In genomic region chr12:78210894-78211302, GRCh38 we compare ENCODE assay signal across 11 cellular contexts.
DNase-seq lines count a peak whose midpoint lies in the region; ATAC-seq, FAIRE-seq and TF ChIP-seq lines count a peak whose summit lies in the region.
"Had no signal": no experiment of that assay in that cellular context is flagged by ENCODE, and none has a peak within 500 bp of the region (broad histone marks: within the 10 kb centered on the region; RNA-seq: fewer than 3 reads in every experiment).

No MANE protein-coding gene starts in this region.

- H3K9me3 Mint-ChIP-seq in stimulated activated naive CD8-positive, alpha-beta T cell treated with anti-CD3 and anti-CD28 coated beads, Interleukin-15, amount 100 ng/mL, for 72 hours, result no peaks in the 10 kb centered on the region

- peak; percentile 74 for DNase-seq in DMS 273 treated with DMSO at 0.1 percent for 48 hours (lab: John Stamatoyannopoulos, UW)
- DNase-seq in LoVo (ENCODE audit: low spot score), result peak; percentile 88
- DNase-seq in astrocyte of the hippocampus (ENCODE audit: low read depth, low spot score), result peak; percentile 71
- peak; percentile 12 for DNase-seq in medulla oblongata (ENCODE audit: extremely low spot score)
- DNase-seq in stimulated activated naive CD8-positive, alpha-beta T cell treated with anti-CD3 and anti-CD28 coated beads, Interleukin-15, amount 100 ng/mL, for 72 hours, result no peak
- no peak for DNase-seq in GM12891 (ENCODE audit: insufficient read length, low spot score)
- DNase-seq: activated naive CD8-positive, alpha-beta T cell treated with anti-CD3 and anti-CD28 coated beads for 36 hours; trophoblast cell had no signal

- no peak overlapping the region for H3K27ac Mint-ChIP-seq in stimulated activated naive CD8-positive, alpha-beta T cell treated with anti-CD3 and anti-CD28 coated beads, Interleukin-15, amount 100 ng/mL, for 72 hours
- H3K27ac Mint-ChIP-seq: activated naive CD8-positive, alpha-beta T cell treated with anti-CD3 and anti-CD28 coated beads for 36 hours; T-helper 2 cell treated with Interferon-gamma antibody and Interleukin-4, amounts not matched to agents 5 μg/mL and 100 μg/mL, for 36 hours had no signal

- no peak for TF ChIP-seq POLR2A in GM12891 (IDR thresholded peaks at IDR 0.05; ENCODE audit: low read depth, low read length)

- no peaks in the 10 kb centered on the region for H3K27me3 Mint-ChIP-seq in stimulated activated naive CD8-positive, alpha-beta T cell treated with anti-CD3 and anti-CD28 coated beads, Interleukin-15, amount 100 ng/mL, for 72 hours
- H3K27me3 Mint-ChIP-seq: activated naive CD8-positive, alpha-beta T cell treated with anti-CD3 and anti-CD28 coated beads for 36 hours had no signal

- ATAC-seq in HG03469 (IDR thresholded peaks at IDR 0.05; ENCODE audit: unreplicated experiment) (no peak), HG02571 (IDR thresholded peaks at IDR 0.05; ENCODE audit: unreplicated experiment) (no peak)
- no peak for ATAC-seq in stimulated activated naive CD8-positive, alpha-beta T cell treated with anti-CD3 and anti-CD28 coated beads, Interleukin-15, amount 100 ng/mL, for 72 hours

- no peak overlapping the region for H3K4me3 Mint-ChIP-seq in stimulated activated naive CD8-positive, alpha-beta T cell treated with anti-CD3 and anti-CD28 coated beads, Interleukin-15, amount 100 ng/mL, for 72 hours
- H3K4me3 Mint-ChIP-seq: activated naive CD8-positive, alpha-beta T cell treated with anti-CD3 and anti-CD28 coated beads for 36 hours; T-helper 2 cell treated with Interferon-gamma antibody and Interleukin-4, amounts not matched to agents 5 μg/mL and 100 μg/mL, for 36 hours had no signal

- FAIRE-seq in GM12891 (lab: Jason Lieb, UNC), result no peak

- H3K4me1 Mint-ChIP-seq in stimulated activated naive CD8-positive, alpha-beta T cell treated with anti-CD3 and anti-CD28 coated beads, Interleukin-15, amount 100 ng/mL, for 72 hours, result no peaks in the 10 kb centered on the region
- H3K4me1 Mint-ChIP-seq: activated naive CD8-positive, alpha-beta T cell treated with anti-CD3 and anti-CD28 coated beads for 36 hours had no signal

TF ChIP-seq in GM12891, 5 proteins besides CTCF, POLR2A, EP300 and RAD21:
- TF ChIP-seq POLR2AphosphoS5 (IDR thresholded peaks at IDR 0.05; ENCODE audit: low read depth, low read length) (no peak), PAX5 (IDR thresholded peaks at IDR 0.05; ENCODE audit: insufficient read depth, low read length, severe bottlenecking) (no peak), TAF1 (IDR thresholded peaks at IDR 0.05; ENCODE audit: low read depth, low read length) (no peak), SPI1 (IDR thresholded peaks at IDR 0.05; ENCODE audit: low read depth, low read length) (no peak), POU2F2 (IDR thresholded peaks at IDR 0.05; ENCODE audit: low read depth, low read length) (no peak)

Comparison
In these comparisons a context has a peak if more than half of its experiments do, and no peak if none do; other contexts are left out.
1. DNase-seq: peak in DMS 273 treated with DMSO at 0.1 percent for 48 hours (single experiment), LoVo (single experiment), astrocyte of the hippocampus (single experiment) and medulla oblongata (single experiment); none in stimulated activated naive CD8-positive, alpha-beta T cell treated with anti-CD3 and anti-CD28 coated beads, Interleukin-15, amount 100 ng/mL, for 72 hours (0 of 2) and GM12891 (single experiment).